32 cellular contexts compared by ENCODE assay signal in genomic region chrX:18172970-18173369, GRCh38. TPM values are rescaled to one million over a fixed set of nuclear protein-coding genes. Genes with fewer than 3 reads are reported as not detected.
"Had no signal": no experiment of that assay in that cellular context is flagged by ENCODE, and none has a peak within 500 bp of the region (broad histone marks: within the 10 kb centered on the region; RNA-seq: fewer than 3 reads in every experiment).

No MANE protein-coding gene starts in this region.

- H3K27ac ChIP-seq: ascending aorta, cardiac muscle cell, WERI-Rb-1 had no signal

- H3K9me3 ChIP-seq: ascending aorta had no signal

- H3K4me3 ChIP-seq: ascending aorta, cardiac muscle cell had no signal

- H3K36me3 ChIP-seq: ascending aorta, cardiac muscle cell, WERI-Rb-1 had no signal

- DNase-seq: activated CD4-positive, alpha-beta memory T cell treated with anti-CD3 and anti-CD28 coated beads, Interleukin-2, amount 10 ng/mL, durations not matched to agents 7 days and 5 days; activated CD4-positive, alpha-beta T cell treated with anti-CD3 and anti-CD28 coated beads for 1 hour; activated CD4-positive, alpha-beta T cell treated with anti-CD3 and anti-CD28 coated beads for 36 hours; activated CD4-positive, alpha-beta T cell treated with anti-CD3 and anti-CD28 coated beads for 48 hours; activated CD4-positive, alpha-beta T cell treated with anti-CD3 and anti-CD28 coated beads, Interleukin-2, amount 10 ng/mL, durations not matched to agents 7 days and 5 days; activated CD4-positive, alpha-beta T cell treated with anti-CD3 and anti-CD28 coated beads, Interleukin-2, amount 50 U/mL, for 48 hours; activated CD4-positive, CD25-positive, alpha-beta regulatory T cell; activated CD8-positive, alpha-beta memory T cell treated with anti-CD3 and anti-CD28 coated beads for 24 hours; activated CD8-positive, alpha-beta memory T cell treated with anti-CD3 and anti-CD28 coated beads, Interleukin-2, amount 10 ng/mL, durations not matched to agents 7 days and 5 days; activated CD8-positive, alpha-beta memory T cell treated with anti-CD3 and anti-CD28 coated beads, Interleukin-2, amount 50 U/mL, for 48 hours; activated CD8-positive, alpha-beta T cell treated with anti-CD3 and anti-CD28 coated beads, Interleukin-2, amount 10 ng/mL, durations not matched to agents 7 days and 5 days; activated effector memory CD4-positive, alpha-beta T cell treated with Interleukin-2 at 50 U/mL for 16 hours; activated gamma-delta T cell; activated naive CD4-positive, alpha-beta T cell treated with anti-CD3 and anti-CD28 coated beads, Interleukin-2, amount 10 ng/mL, durations not matched to agents 7 days and 5 days; activated naive CD4-positive, alpha-beta T cell treated with Interleukin-2 at 50 U/mL for 16 hours; activated naive CD8-positive, alpha-beta T cell treated with anti-CD3 and anti-CD28 coated beads, Interleukin-2, amount 10 ng/mL, durations not matched to agents 7 days and 5 days; activated naive CD8-positive, alpha-beta T cell treated with anti-CD3 and anti-CD28 coated beads, Interleukin-2, amount 50 U/mL, for 24 hours; activated T-cell treated with anti-CD3 and anti-CD28 coated beads, Interleukin-2, amount 50 U/mL, for 24 hours; activated T-cell treated with anti-CD3 and anti-CD28 coated beads, Interleukin-2, amount 50 U/mL, for 48 hours; amygdala; cerebellar nuclear complex; T-helper 1 cell; T-helper 2 cell; T-helper 9 cell; WERI-Rb-1 had no signal

- FAIRE-seq: bronchial epithelial cell had no signal

- ATAC-seq: activated CD4-positive, alpha-beta T cell treated with anti-CD3 and anti-CD28 coated beads for 36 hours; activated CD4-positive, CD25-positive, alpha-beta regulatory T cell treated with anti-CD3 and anti-CD28 coated beads, Interleukin-2, amount 50 U/mL, for 24 hours; activated CD8-positive, alpha-beta memory T cell treated with anti-CD3 and anti-CD28 coated beads, Interleukin-2, amount 10 ng/mL, durations not matched to agents 7 days and 5 days; activated CD8-positive, alpha-beta T cell treated with anti-CD3 and anti-CD28 coated beads, Interleukin-2, amount 10 ng/mL, durations not matched to agents 7 days and 5 days; activated naive CD8-positive, alpha-beta T cell treated with anti-CD3 and anti-CD28 coated beads, Interleukin-2, amount 50 U/mL, for 24 hours; WTC11 had no signal

- H3K27me3 ChIP-seq: ascending aorta, cardiac muscle cell had no signal

- H3K4me1 ChIP-seq: ascending aorta had no signal

RNA-seq across cellular contexts. Expression of gene BEND2, which starts 47.7 kb away (rescaled TPM):
- total RNA-seq: activated CD4-positive, alpha-beta memory T cell treated with anti-CD3 and anti-CD28 coated beads, Interleukin-2, amount 10 ng/mL, durations not matched to agents 7 days and 5 days; activated CD4-positive, alpha-beta T cell treated with anti-CD3 and anti-CD28 coated beads for 36 hours; activated CD4-positive, alpha-beta T cell treated with anti-CD3 and anti-CD28 coated beads, Interleukin-2, amount 10 ng/mL, durations not matched to agents 7 days and 5 days; activated CD8-positive, alpha-beta memory T cell treated with anti-CD3 and anti-CD28 coated beads, Interleukin-2, amount 10 ng/mL, durations not matched to agents 7 days and 5 days; activated CD8-positive, alpha-beta T cell treated with anti-CD3 and anti-CD28 coated beads, Interleukin-2, amount 10 ng/mL, durations not matched to agents 7 days and 5 days; activated naive CD8-positive, alpha-beta T cell treated with anti-CD3 and anti-CD28 coated beads, Interleukin-2, amount 10 ng/mL, durations not matched to agents 7 days and 5 days; activated T-helper 2 cell treated with anti-CD3 and anti-CD28 coated beads, Interferon-gamma antibody, Interleukin-2, Interleukin-4, amounts not matched to agents 10 μg/mL and 5 μg/mL and 100 μg/mL, durations not matched to agents 14 hours and 24 hours and 36 hours; ascending aorta; bronchial epithelial cell; cardiac muscle cell; WTC11 had no signal
- polyA plus RNA-seq: adipose tissue, cardiac muscle cell had no signal
